8 cellular contexts compared by ENCODE assay signal in genomic region chr12:56116267-56117081, GRCh38. TPM values are rescaled to one million over a fixed set of nuclear protein-coding genes. Genes with fewer than 3 reads are reported as not detected.
DNase-seq lines count a peak whose midpoint lies in the region; TF ChIP-seq lines count a peak whose summit lies in the region.

Gene RPL41, plus strand, starts transcription at chr12:56116633.

- peak within 1 kb of the TSS; percentile 97 for H3K27ac Mint-ChIP-seq in activated naive CD4-positive, alpha-beta T cell treated with anti-CD3 and anti-CD28 coated beads, Interleukin-2, amount 10 ng/mL, durations not matched to agents 7 days and 5 days

- TF ChIP-seq CTCF in SK-N-SH (IDR thresholded peaks at IDR 0.05) (no peak), suprapubic skin (IDR thresholded peaks at IDR 0.05) (no peak)

- peaks cover 3% of the 10 kb centered on the region; the same call in 1 of the 2 replicates for H4K20me1 ChIP-seq in SK-N-SH (ENCODE audit: insufficient read depth)

- no peaks in the 10 kb centered on the region for H3K27me3 ChIP-seq in SK-N-SH (ENCODE audit: insufficient read depth)
- no peaks in the 10 kb centered on the region for H3K27me3 ChIP-seq in suprapubic skin

- H3K4me3 Mint-ChIP-seq in activated naive CD4-positive, alpha-beta T cell treated with anti-CD3 and anti-CD28 coated beads, Interleukin-2, amount 10 ng/mL, durations not matched to agents 7 days and 5 days = peak within 1 kb of the TSS; percentile 94

- H3K4me2 ChIP-seq in SK-N-SH = peak within 1 kb of the TSS; percentile 93

- CTCF ChIA-PET in HEK293T (lab: Yijun Ruan, JAX) (no interaction called here), SK-N-SH (lab: Yijun Ruan, JAX) (interaction anchor here (0.9 to 16.0 kb wide), 7 partner anchors 11 to 120 kb away, joined by 3 to 272 read pairs (median 8); partner anchors contain the start of genes ESYT1, PA2G4, SMARCC2 and SUOX)
- CTCF ChIA-PET in activated naive CD4-positive, alpha-beta T cell treated with anti-CD3 and anti-CD28 coated beads, Interleukin-2, amount 10 ng/mL, durations not matched to agents 7 days and 5 days (lab: Charles Lee) = interaction anchor here (0.7 to 5.2 kb wide), 8 partner anchors 12 to 377 kb away, joined by 3 to 87 read pairs (median 12); partner anchors contain the start of genes ESYT1, PA2G4 and SMARCC2

- peak; percentile 98 for DNase-seq in G401 (ENCODE audit: low spot score)
- peak; percentile 75 for DNase-seq in HEK293T (ENCODE audit: extremely low spot score)
- peak; percentile 90 for DNase-seq in NCI-H1092 (lab: John Stamatoyannopoulos, UW)
- DNase-seq in SK-N-SH = peak; percentile 80
- peak; percentile 95 for DNase-seq in activated naive CD4-positive, alpha-beta T cell treated with anti-CD3 and anti-CD28 coated beads, Interleukin-2, amount 10 ng/mL, durations not matched to agents 7 days and 5 days
- DNase-seq in globus pallidus (ENCODE audit: low spot score) = peak; percentile 97
- peak; percentile 87 for DNase-seq in occipital lobe (lab: John Stamatoyannopoulos, UW)
- DNase-seq in suprapubic skin (ENCODE audit: low spot score in 2 of 2) = peak; percentile 96 to 97

- WGBS in SK-N-SH (ENCODE audit: low lambda C conversion rate) = under 1% methylated on average over 25 of the region's 34 CpGs
- 0% methylated on average over 34 of the region's 34 CpGs for WGBS in suprapubic skin

- in situ Hi-C loops in G401 (cut with HindIII; ENCODE audit: low sequenced_read_pairs) = loop anchor here (5.0 kb wide), 1 partner anchor 76 kb away; no protein-coding TSS in a partner anchor

- H3K9me2 ChIP-seq in SK-N-SH = no peaks in the 10 kb centered on the region

- peaks cover 40% of the 10 kb centered on the region for H3K79me2 ChIP-seq in SK-N-SH (ENCODE audit: insufficient read depth)

- peak within 1 kb of the TSS; percentile 96 for H2AFZ ChIP-seq in SK-N-SH (ENCODE audit: low read depth)

- H3K4me1 ChIP-seq in SK-N-SH (ENCODE audit: control insufficient read depth in 1 of 2, insufficient read depth in 2 of 2, low read depth in 1 of 2, low read length in 1 of 2) (peaks cover 18 to 20% of the 10 kb centered on the region in 2 experiments; a peak in 3 of 4 replicates), suprapubic skin (peaks cover 28% of the 10 kb centered on the region)

- H3K9me3 Mint-ChIP-seq in activated naive CD4-positive, alpha-beta T cell treated with anti-CD3 and anti-CD28 coated beads, Interleukin-2, amount 10 ng/mL, durations not matched to agents 7 days and 5 days = no peaks in the 10 kb centered on the region

- peak; percentile 96 to 98 for TF ChIP-seq POLR2A in suprapubic skin (IDR thresholded peaks at IDR 0.05)

- TF ChIP-seq RAD21 in SK-N-SH (IDR thresholded peaks at IDR 0.05; ENCODE audit: low read length) = no peak

- peaks cover 46% of the 10 kb centered on the region for H3K4me1 Mint-ChIP-seq in activated naive CD4-positive, alpha-beta T cell treated with anti-CD3 and anti-CD28 coated beads, Interleukin-2, amount 10 ng/mL, durations not matched to agents 7 days and 5 days

- H3K4me3 ChIP-seq in SK-N-SH (ENCODE audit: low read depth in 2 of 2, low read length in 1 of 2) = peak within 1 kb of the TSS; percentile 89 to 94
- peak within 1 kb of the TSS; percentile 88 for H3K4me3 ChIP-seq in suprapubic skin

- H3K9me3 ChIP-seq in SK-N-SH (no peaks in the 10 kb centered on the region), suprapubic skin (no peaks in the 10 kb centered on the region)

- peaks cover 45% of the 10 kb centered on the region for H3F3A ChIP-seq in SK-N-SH (replicated peaks; ENCODE audit: insufficient read depth)

- H3K27ac ChIP-seq in SK-N-SH (ENCODE audit: low read depth in 2 of 2, low read length in 1 of 2) = peak within 1 kb of the TSS; percentile 93 to 95
- peak within 1 kb of the TSS; percentile 95 for H3K27ac ChIP-seq in suprapubic skin

- no peaks in the 10 kb centered on the region for H3K27me3 Mint-ChIP-seq in activated naive CD4-positive, alpha-beta T cell treated with anti-CD3 and anti-CD28 coated beads, Interleukin-2, amount 10 ng/mL, durations not matched to agents 7 days and 5 days

- H3K36me3 ChIP-seq in SK-N-SH (replicated peaks in 1 of 2; ENCODE audit: control insufficient read depth in 1 of 2, insufficient read depth in 2 of 2, low read length in 1 of 2) = peaks cover 28 to 40% of the 10 kb centered on the region in 2 experiments
- H3K36me3 ChIP-seq in suprapubic skin = peaks cover 32% of the 10 kb centered on the region

- POLR2A ChIA-PET in HEK293T (lab: Yijun Ruan, JAX) = interaction anchor here (0.6 to 5.9 kb wide), 24 partner anchors 9 to 1338 kb away, joined by 3 to 122 read pairs (median 5); partner anchors contain the start of genes ERBB3, ESYT1, INHBE and MYL6
- POLR2A ChIA-PET in SK-N-SH (lab: Yijun Ruan, JAX) = interaction anchor here (0.6 to 2.5 kb wide), 10 partner anchors 9 to 1882 kb away, joined by 3 to 44 read pairs (median 4); partner anchors contain the start of genes ESYT1, IKZF4, PA2G4 and SMARCC2

- peak within 1 kb of the TSS; percentile 97 for H3K9ac ChIP-seq in SK-N-SH

- H3K36me3 Mint-ChIP-seq in activated naive CD4-positive, alpha-beta T cell treated with anti-CD3 and anti-CD28 coated beads, Interleukin-2, amount 10 ng/mL, durations not matched to agents 7 days and 5 days = peaks cover 54% of the 10 kb centered on the region

- TF ChIP-seq EP300 in SK-N-SH (IDR thresholded peaks at IDR 0.05; ENCODE audit: borderline replicate concordance in 1 of 2, low read depth in 1 of 2, low read length in 1 of 2) (no peak), suprapubic skin (IDR thresholded peaks at IDR 0.05) (no peak)

TF ChIP-seq in HEK293T, 16 proteins besides CTCF, POLR2A, EP300 and RAD21:
- peak; percentile 96 for TF ChIP-seq ELF4 (IDR thresholded peaks at IDR 0.05)
- TF ChIP-seq L3MBTL2 (conservative IDR thresholded peaks at IDR 0.05) = peak; percentile 73
- 0 out of 2 replicates have a peak, but pooled peaks have one; percentile 19 for TF ChIP-seq ARNT (IDR thresholded peaks at IDR 0.05)
- TF ChIP-seq CTBP1 (IDR thresholded peaks at IDR 0.05; ENCODE audit: borderline replicate concordance) = no peak
- peak; percentile 98 for TF ChIP-seq NFRKB (IDR thresholded peaks at IDR 0.05)
TF ChIP-seq in HEK293T: peak in this region for 4.

TF ChIP-seq in SK-N-SH, 30 proteins besides CTCF, POLR2A, EP300 and RAD21 (continues in another document):
- TF ChIP-seq SIN3A (IDR thresholded peaks at IDR 0.05; ENCODE audit: borderline replicate concordance, low read depth, low read length) = peak; percentile 59; the same call in 1 of the 2 replicates
- TF ChIP-seq CHD2 (IDR thresholded peaks at IDR 0.05; ENCODE audit: low read length, partially characterized antibody) = peak; percentile 70
- TF ChIP-seq, protein P1, sequence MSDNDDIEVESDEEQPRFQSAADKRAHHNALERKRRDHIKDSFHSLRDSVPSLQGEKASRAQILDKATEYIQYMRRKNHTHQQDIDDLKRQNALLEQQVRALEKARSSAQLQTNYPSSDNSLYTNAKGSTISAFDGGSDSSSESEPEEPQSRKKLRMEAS (IDR thresholded peaks at IDR 0.05; ENCODE audit: low read depth) = peak; percentile 93
- no peak for TF ChIP-seq PBX3 (IDR thresholded peaks at IDR 0.05)
- TF ChIP-seq RCOR1 (IDR thresholded peaks at IDR 0.05; ENCODE audit: low read length) = no peak
- TF ChIP-seq, protein P2, sequence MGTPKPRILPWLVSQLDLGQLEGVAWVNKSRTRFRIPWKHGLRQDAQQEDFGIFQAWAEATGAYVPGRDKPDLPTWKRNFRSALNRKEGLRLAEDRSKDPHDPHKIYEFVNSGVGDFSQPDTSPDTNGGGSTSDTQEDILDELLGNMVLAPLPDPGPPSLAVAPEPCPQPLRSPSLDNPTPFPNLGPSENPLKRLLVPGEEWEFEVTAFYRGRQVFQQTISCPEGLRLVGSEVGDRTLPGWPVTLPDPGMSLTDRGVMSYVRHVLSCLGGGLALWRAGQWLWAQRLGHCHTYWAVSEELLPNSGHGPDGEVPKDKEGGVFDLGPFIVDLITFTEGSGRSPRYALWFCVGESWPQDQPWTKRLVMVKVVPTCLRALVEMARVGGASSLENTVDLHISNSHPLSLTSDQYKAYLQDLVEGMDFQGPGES (IDR thresholded peaks at IDR 0.05; ENCODE audit: low read depth, low read length) = no peak
- TF ChIP-seq NRF1 (IDR thresholded peaks at IDR 0.05; ENCODE audit: low read depth, low read length) = no peak

RNA-seq across cellular contexts. Expression of gene RPL41, which starts in this region (rescaled TPM):
- total RNA-seq in G401 (2014; rRNA removed; shearing (Covaris generic)) = 3,225 and 5,126 TPM in 2 replicates
- 11,334 and 12,464 TPM in 2 replicates for polyA plus RNA-seq in SK-N-SH (2012; rRNA removed)
- polyA plus RNA-seq in SK-N-SH (2012; cell fraction: cytosol; rRNA removed) = 13,670 and 22,985 TPM in 2 replicates
- 3,083 and 6,187 TPM in 2 replicates for polyA plus RNA-seq in SK-N-SH (2012; cell fraction: nucleus; rRNA removed)
- total RNA-seq in occipital lobe = 1,070 TPM
- 1,000 to 10,000 TPM; 2,523 to 6,346 (median 5,689) TPM for total RNA-seq in suprapubic skin

Comparison
In these comparisons a context has a peak if more than half of its experiments do, and no peak if none do; other contexts are left out.
1. Peak in every context shown above with its lines: DNase-seq, H3K4me3 ChIP-seq and H3K27ac ChIP-seq.